8 cellular contexts compared by ENCODE assay signal in genomic region chr1:9589719-9590157, GRCh38. TPM values are rescaled to one million over a fixed set of nuclear protein-coding genes. Genes with fewer than 3 reads are reported as not detected.
DNase-seq lines count a peak whose midpoint lies in the region; ATAC-seq, FAIRE-seq and TF ChIP-seq lines count a peak whose summit lies in the region.

No MANE protein-coding gene starts in this region.

- H3K36me3 Mint-ChIP-seq in activated naive CD8-positive, alpha-beta T cell treated with anti-CD3 and anti-CD28 coated beads for 36 hours: peaks cover 9% of the 10 kb centered on the region

- ATAC-seq in A549 (peak in 1 of 2 experiments; percentile 9; a peak in 3 of 6 replicates), HG02678 (IDR thresholded peaks at IDR 0.05; ENCODE audit: unreplicated experiment) (no peak), HG03175 (IDR thresholded peaks at IDR 0.05; ENCODE audit: unreplicated experiment) (no peak), GM19023 (IDR thresholded peaks at IDR 0.05; ENCODE audit: unreplicated experiment) (no peak)

- peak; percentile 16 to 30 for DNase-seq in A549 (ENCODE audit: low read depth in 1 of 2, low spot score in 1 of 2)
- no peak for DNase-seq in HFF-Myc (ENCODE audit: extremely low read depth, low read depth)
- no peak for DNase-seq in activated naive CD8-positive, alpha-beta T cell treated with anti-CD3 and anti-CD28 coated beads for 36 hours
- no peak for DNase-seq in keratinocyte (ENCODE audit: low read depth, low spot score)
- no peak for DNase-seq in thyroid gland

- no peaks in the 10 kb centered on the region for H3K9me3 Mint-ChIP-seq in activated naive CD8-positive, alpha-beta T cell treated with anti-CD3 and anti-CD28 coated beads for 36 hours

- TF ChIP-seq EP300 in A549 (IDR thresholded peaks at IDR 0.05): no peak

- H4K20me1 ChIP-seq in keratinocyte (ENCODE audit: control insufficient read depth, extremely low read depth, insufficient read depth, low read length): peaks cover 10% of the 10 kb centered on the region

- no peak for TF ChIP-seq RAD21 in A549 (conservative IDR thresholded peaks at IDR 0.05 in 1 of 2, IDR thresholded peaks at IDR 0.05 in 1 of 2)

- TF ChIP-seq CTCF in A549 (IDR thresholded peaks at IDR 0.05): no peak
- no peak for TF ChIP-seq CTCF in HFF-Myc (IDR thresholded peaks at IDR 0.05; ENCODE audit: low read depth, low read length, missing control alignments)
- no peak for TF ChIP-seq CTCF in keratinocyte (optimal IDR thresholded peaks at IDR 0.05 in 1 of 3, IDR thresholded peaks at IDR 0.05 in 1 of 3, conservative IDR thresholded peaks at IDR 0.05 in 1 of 3; ENCODE audit: extremely low read depth in 1 of 3, insufficient read depth in 2 of 3, low read length in 3 of 3)
- TF ChIP-seq CTCF in thyroid gland (IDR thresholded peaks at IDR 0.05): no peak

- POLR2A ChIA-PET in A549 (lab: Yijun Ruan, JAX): no interaction called here

- TF ChIP-seq POLR2A in A549 (IDR thresholded peaks at IDR 0.05; ENCODE audit: low read length) (no peak), thyroid gland (IDR thresholded peaks at IDR 0.05) (no peak)

- intact Hi-C loops in thyroid gland (cut with DNase I): no loop called here

- peak overlapping the region; percentile 85 for H3K4me3 Mint-ChIP-seq in activated naive CD8-positive, alpha-beta T cell treated with anti-CD3 and anti-CD28 coated beads for 36 hours

- H3K4me1 ChIP-seq in A549: peaks cover 9% of the 10 kb centered on the region; the same call in 2 of the 3 replicates
- peaks cover 29% of the 10 kb centered on the region for H3K4me1 ChIP-seq in keratinocyte (ENCODE audit: control insufficient read depth, extremely low read depth, insufficient read depth, low read length)
- H3K4me1 ChIP-seq in thyroid gland: peaks cover 17 to 27% of the 10 kb centered on the region in 2 donors

- peaks cover 29% of the 10 kb centered on the region for H3K4me1 Mint-ChIP-seq in activated naive CD8-positive, alpha-beta T cell treated with anti-CD3 and anti-CD28 coated beads for 36 hours

- H3K79me2 ChIP-seq in keratinocyte (ENCODE audit: control insufficient read depth, insufficient read depth, low read length): peaks cover 55% of the 10 kb centered on the region

- H3K9ac ChIP-seq in keratinocyte (ENCODE audit: control insufficient read depth, extremely low read depth, insufficient read depth, low read length): peak overlapping the region; percentile 83

- H3K27ac Mint-ChIP-seq in activated naive CD8-positive, alpha-beta T cell treated with anti-CD3 and anti-CD28 coated beads for 36 hours: peak overlapping the region; percentile 62

- H3K27me3 ChIP-seq in keratinocyte (ENCODE audit: control insufficient read depth, extremely low read depth, insufficient read depth, low read length) (no peaks in the 10 kb centered on the region), thyroid gland (no peaks in the 10 kb centered on the region)

- H3K27me3 Mint-ChIP-seq in activated naive CD8-positive, alpha-beta T cell treated with anti-CD3 and anti-CD28 coated beads for 36 hours: no peaks in the 10 kb centered on the region

- no peaks in the 10 kb centered on the region for H3K9me3 ChIP-seq in A549
- no peaks in the 10 kb centered on the region for H3K9me3 ChIP-seq in keratinocyte (ENCODE audit: control insufficient read depth, low read depth, low read length)
- no peaks in the 10 kb centered on the region for H3K9me3 ChIP-seq in thyroid gland

- H3K27ac ChIP-seq in A549 (peak overlapping the region; percentile 80 to 95), keratinocyte (ENCODE audit: control insufficient read depth, insufficient read depth, low read length) (peak overlapping the region; percentile 61), thyroid gland (peak overlapping the region in 1 of 3 donors; percentile 33)

- WGBS in A549 (ENCODE audit: missing lambda C conversion rate): 7% methylated on average over 2 of the region's 6 CpGs
- 25 to 35% methylated on average over 6 of the region's 6 CpGs for WGBS in thyroid gland, 2 donors

- peaks cover 17% of the 10 kb centered on the region for H3K9me1 ChIP-seq in keratinocyte (ENCODE audit: control insufficient read depth, extremely low read depth, insufficient read depth, low read length)

- H3K4me3 ChIP-seq in A549: peak overlapping the region; percentile 83
- H3K4me3 ChIP-seq in HFF-Myc (replicated peaks; ENCODE audit: low read depth, low read length): peak overlapping the region; percentile 81
- H3K4me3 ChIP-seq in keratinocyte (ENCODE audit: control insufficient read depth in 2 of 3, extremely low read depth in 1 of 3, insufficient read depth in 2 of 3, low read depth in 1 of 3, low read length in 3 of 3): peak overlapping the region; percentile 52 to 86 (median 84)
- peak overlapping the region in 2 of 3 donors; percentile 28 to 58 for H3K4me3 ChIP-seq in thyroid gland (replicated peaks in 1 of 3)

- no peaks in the 10 kb centered on the region for H3K36me3 ChIP-seq in keratinocyte (ENCODE audit: control insufficient read depth in 2 of 2, extremely low read depth in 1 of 2, insufficient read depth in 2 of 2, low read length in 2 of 2)
- no peaks in the 10 kb centered on the region for H3K36me3 ChIP-seq in thyroid gland

- dilution Hi-C loops in keratinocyte (cut with MboI; ENCODE audit: extremely low pct_ligation_motif_present, low sequenced_read_pairs): no loop called here

- FAIRE-seq in A549 (lab: Jason Lieb, UNC) (no peak), keratinocyte (lab: Jason Lieb, UNC) (peak; percentile 34)

- H2AFZ ChIP-seq in keratinocyte (ENCODE audit: control insufficient read depth, low read length): peak overlapping the region; percentile 42

- H3K4me2 ChIP-seq in A549: peak overlapping the region; percentile 99
- peak overlapping the region; percentile 94 for H3K4me2 ChIP-seq in keratinocyte (ENCODE audit: control insufficient read depth, extremely low read depth, insufficient read depth, low read depth, low read length)

- CTCF ChIA-PET in A549 (lab: Yijun Ruan, JAX): interaction anchor here (0.6 to 1.5 kb wide), 5 partner anchors 26 to 357 kb away, joined by 3 to 11 read pairs (median 4); no protein-coding TSS in a partner anchor

TF ChIP-seq in A549, 52 proteins besides CTCF, POLR2A, EP300 and RAD21 (continues in another document):
- TF ChIP-seq USF2 (IDR thresholded peaks at IDR 0.05): no peak
- TF ChIP-seq ATOH8 (CRISPR knock-in tag; IDR thresholded peaks at IDR 0.05; ENCODE audit: low read depth): no peak
- no peak for TF ChIP-seq KDM5A (IDR thresholded peaks at IDR 0.05)
- no peak for TF ChIP-seq ZSCAN20 (CRISPR knock-in tag; IDR thresholded peaks at IDR 0.05)
- no peak for TF ChIP-seq GATA3 (IDR thresholded peaks at IDR 0.05; ENCODE audit: borderline replicate concordance)
- TF ChIP-seq EHF (CRISPR knock-in tag; IDR thresholded peaks at IDR 0.05): no peak

RNA-seq across cellular contexts. Expression of gene TMEM201, which starts 1.0 kb away (rescaled TPM):
- polyA plus RNA-seq in A549 (2011; rRNA removed) (1.9 and 2.1 TPM in 2 replicates), A549 (2017; fragmentation: RNase III; extraction: RNeasy Plus Mini Kit Qiagen cat#74134 plus additional on column Dnase treatment) (8.0 to 8.7 TPM (median 8.6 TPM) in 3 replicates), keratinocyte (1.1 to 5.0 TPM (median 1.5 TPM) in 3 replicates)
- 7.4 and 10.8 TPM in 2 replicates for polyA plus RNA-seq in A549 (2012; cell fraction: cytosol; rRNA removed)
- 20.2 and 32.7 TPM in 2 replicates for polyA plus RNA-seq in A549 (2012; cell fraction: nucleus; rRNA removed)
- polyA minus RNA-seq in A549 (2011; rRNA and poly(A)+ RNA removed): 2.8 and 3.5 TPM in 2 replicates
- total RNA-seq in activated naive CD8-positive, alpha-beta T cell treated with anti-CD3 and anti-CD28 coated beads for 36 hours: 10 to 100 TPM; 31.6 to 32.2 TPM
- 0.94 TPM for polyA plus RNA-seq in keratinocyte (2011; ENCODE audit: low read depth)
- 1.3 and 2.8 TPM in 2 replicates for polyA plus RNA-seq in keratinocyte (2011; cell fraction: cytosol; rRNA removed)
- 6.2 and 7.6 TPM in 2 replicates for polyA plus RNA-seq in keratinocyte (2011; cell fraction: nucleus; rRNA removed)
- polyA plus RNA-seq in keratinocyte (2012; ENCODE audit: low replicate concordance): 3.1 and 8.1 TPM in 2 replicates
- polyA minus RNA-seq in keratinocyte: 2.6 to 13.8 TPM (median 2.8 TPM) in 3 replicates
- 6.3 TPM for polyA minus RNA-seq in keratinocyte (2011; cell fraction: cytosol; rRNA and poly(A)+ RNA removed)
- 6.0 and 7.3 TPM in 2 replicates for polyA minus RNA-seq in keratinocyte (2011; cell fraction: nucleus; rRNA and poly(A)+ RNA removed)
- 10 to 100 TPM in 1 of 4 donors, 1 to 10 TPM in 3; 3.0 to 11.3 (median 8.5) TPM for total RNA-seq in thyroid gland

RNA-seq across cellular contexts. Expression of gene SLC25A33, which starts 50.5 kb away (rescaled TPM):
- polyA plus RNA-seq in A549 (2011; rRNA removed) (3.9 and 4.9 TPM in 2 replicates), A549 (2017; fragmentation: RNase III; extraction: RNeasy Plus Mini Kit Qiagen cat#74134 plus additional on column Dnase treatment) (3.1 to 3.2 TPM (median 3.2 TPM) in 3 replicates), keratinocyte (2.7 to 4.5 TPM (median 3.3 TPM) in 3 replicates)
- 2.9 and 3.7 TPM in 2 replicates for polyA plus RNA-seq in A549 (2012; cell fraction: cytosol; rRNA removed)
- polyA plus RNA-seq in A549 (2012; cell fraction: nucleus; rRNA removed): 1.6 and 2.0 TPM in 2 replicates
- 2.3 and 2.4 TPM in 2 replicates for polyA minus RNA-seq in A549 (2011; rRNA and poly(A)+ RNA removed)
- total RNA-seq in activated naive CD8-positive, alpha-beta T cell treated with anti-CD3 and anti-CD28 coated beads for 36 hours: 10 to 100 TPM; 11.1 to 13.2 TPM
- 2.5 TPM for polyA plus RNA-seq in keratinocyte (2011; ENCODE audit: low read depth)
- 2.9 and 4.7 TPM in 2 replicates for polyA plus RNA-seq in keratinocyte (2011; cell fraction: cytosol; rRNA removed)
- 1.8 and 1.9 TPM in 2 replicates for polyA plus RNA-seq in keratinocyte (2011; cell fraction: nucleus; rRNA removed)
- 3.4 and 4.7 TPM in 2 replicates for polyA plus RNA-seq in keratinocyte (2012; ENCODE audit: low replicate concordance)
- polyA minus RNA-seq in keratinocyte: 1.6 to 2.5 TPM (median 2.1 TPM) in 3 replicates
- polyA minus RNA-seq in keratinocyte (2011; cell fraction: cytosol; rRNA and poly(A)+ RNA removed): 2.5 TPM
- polyA minus RNA-seq in keratinocyte (2011; cell fraction: nucleus; rRNA and poly(A)+ RNA removed): 0.74 and 0.93 TPM in 2 replicates
- 10 to 100 TPM; 10.6 to 16.6 (median 14.7) TPM for total RNA-seq in thyroid gland

Comparison
In these comparisons a context has a peak if more than half of its experiments do, and no peak if none do; other contexts are left out.
1. DNase-seq: peak in A549 (2 of 2); none in HFF-Myc (single experiment), activated naive CD8-positive, alpha-beta T cell treated with anti-CD3 and anti-CD28 coated beads for 36 hours (single experiment), keratinocyte (single experiment) and thyroid gland (0 of 2).
2. Peak in every context shown above with its lines, with median percentiles within 50 percentile points of each other: H3K4me3 ChIP-seq.